12 cellular contexts compared by ENCODE assay signal in the genomic region with DNA sequence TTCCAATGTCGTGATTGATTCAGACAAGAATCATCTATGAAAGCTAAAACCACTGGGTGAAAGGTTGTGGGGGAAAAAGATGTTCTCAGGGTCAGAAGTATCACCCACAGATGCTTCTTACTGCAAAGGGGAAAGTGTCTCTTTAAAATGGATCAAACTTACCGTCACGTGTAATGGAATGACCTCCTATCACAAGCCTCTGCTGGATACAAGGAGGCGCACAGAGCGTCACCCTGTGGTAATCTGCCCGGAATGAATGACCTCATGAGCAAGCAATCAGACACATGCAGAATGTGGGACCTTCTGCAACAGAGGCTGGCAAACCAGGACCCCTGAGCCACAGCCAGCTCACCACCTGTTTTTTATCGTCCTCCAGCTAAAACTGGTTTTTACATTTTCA. TPM values are rescaled to one million over a fixed set of nuclear protein-coding genes. Genes with fewer than 3 reads are reported as not detected.
DNase-seq lines count a peak whose midpoint lies in the region; ATAC-seq and TF ChIP-seq lines count a peak whose summit lies in the region.
"Had no signal": no experiment of that assay in that cellular context is flagged by ENCODE, and none has a peak within 500 bp of the region (broad histone marks: within the 10 kb centered on the region; RNA-seq: fewer than 3 reads in every experiment).

No MANE protein-coding gene starts in this region.

- DNase-seq in HCT116 (ENCODE audit: low read depth, low spot score) = no peak
- peak; percentile 28 for DNase-seq in SK-N-SH
- DNase-seq in foreskin fibroblast = peak; percentile 69 to 88
- no peak for DNase-seq in NCI-H2227 (lab: John Stamatoyannopoulos, UW; ENCODE audit: unreplicated experiment)
- DNase-seq in omental fat pad (ENCODE audit: low spot score) = no peak
- no peak for DNase-seq in NCI-H2107 treated with DMSO at 0.1 percent for 48 hours (lab: John Stamatoyannopoulos, UW; ENCODE audit: unreplicated experiment)
- no peak for DNase-seq in amygdala (lab: John Stamatoyannopoulos, UW)
- DNase-seq: activated CD4-positive, alpha-beta T cell treated with anti-CD3 and anti-CD28 coated beads, Interleukin-2, amount 50 U/mL, for 1 hour; activated naive CD4-positive, alpha-beta T cell treated with anti-CD3 and anti-CD28 coated beads, Interleukin-2, amount 50 U/mL, for 16 hours; NCI-H1694; SIG-M5 had no signal

- H3K9me2 ChIP-seq in HCT116 (ENCODE audit: insufficient read depth) = no peaks in the 10 kb centered on the region
- no peaks in the 10 kb centered on the region for H3K9me2 ChIP-seq in SK-N-SH

- H2AFZ ChIP-seq in HCT116 (ENCODE audit: low read depth, low read length, poor library complexity, severe bottlenecking) = no peak overlapping the region
- H2AFZ ChIP-seq in SK-N-SH (ENCODE audit: low read depth) = no peak overlapping the region

- H3K9ac ChIP-seq in HCT116 (ENCODE audit: low read length) (no peak overlapping the region), SK-N-SH (no peak overlapping the region), skeletal muscle tissue (ENCODE audit: low read depth in 1 of 3, low read length in 3 of 3) (peak overlapping the region in 1 of 3 donors; percentile 44)

- BruUV-seq in HCT116 (replicated peaks; lab: Mats Ljungman, UMichigan) = no TSS peak

- H3K4me1 ChIP-seq in HCT116 (ENCODE audit: control insufficient read depth in 1 of 2, insufficient read depth in 2 of 2, low read length in 2 of 2) (no peaks in the 10 kb centered on the region), SK-N-SH (ENCODE audit: control insufficient read depth in 1 of 2, insufficient read depth in 2 of 2, low read depth in 1 of 2, low read length in 1 of 2) (peaks cover 0 to 3% of the 10 kb centered on the region in 2 experiments; a peak in 1 of 4 replicates), skeletal muscle tissue (ENCODE audit: control insufficient read depth in 3 of 3, insufficient read depth in 3 of 3, low read length in 3 of 3) (peaks cover 13 to 48% (median 32%) of the 10 kb centered on the region in 3 donors)

- ATAC-seq in HCT116 = peak; percentile 47; the same call in 1 of the 2 replicates
- ATAC-seq in omental fat pad (ENCODE audit: low FRiP score) = no peak

- H3K9me3 ChIP-seq in HCT116 (ENCODE audit: control insufficient read depth in 1 of 2, insufficient read depth in 1 of 2, low read depth in 1 of 2, low read length in 2 of 2) = no peaks in the 10 kb centered on the region
- no peaks in the 10 kb centered on the region for H3K9me3 ChIP-seq in SK-N-SH
- no peaks in the 10 kb centered on the region for H3K9me3 ChIP-seq in skeletal muscle tissue (ENCODE audit: control insufficient read depth in 3 of 3, low read length in 3 of 3)

- TF ChIP-seq CTCF in HCT116 (IDR thresholded peaks at IDR 0.05 in 2 of 3, conservative IDR thresholded peaks at IDR 0.05 in 1 of 3; ENCODE audit: borderline replicate concordance in 1 of 3, insufficient read depth in 1 of 3, low read depth in 2 of 3, low read length in 2 of 3) (no peak), SK-N-SH (IDR thresholded peaks at IDR 0.05) (no peak), foreskin fibroblast (IDR thresholded peaks at IDR 0.05; ENCODE audit: low read depth, low read length) (no peak), omental fat pad (IDR thresholded peaks at IDR 0.05) (no peak)

- no peak for TF ChIP-seq EP300 in SK-N-SH (IDR thresholded peaks at IDR 0.05; ENCODE audit: borderline replicate concordance in 1 of 2, low read depth in 1 of 2, low read length in 1 of 2)

- intact Hi-C loops in HCT116 (cut with micrococcal nuclease) = no loop called here

- CTCF ChIA-PET in HCT116 (lab: Charles Lee) = no interaction called here
- CTCF ChIA-PET in SK-N-SH (lab: Yijun Ruan, JAX) = interaction anchor here (1.4 kb wide), 2 partner anchors 9 kb away, joined by 3 to 4 read pairs; no protein-coding TSS in a partner anchor

- H3K27me3 ChIP-seq in HCT116 (ENCODE audit: insufficient read depth, low read length) = no peaks in the 10 kb centered on the region
- H3K27me3 ChIP-seq in SK-N-SH (ENCODE audit: insufficient read depth) = peaks cover 15% of the 10 kb centered on the region; the same call in 1 of the 2 replicates
- no peaks in the 10 kb centered on the region for H3K27me3 ChIP-seq in skeletal muscle tissue (ENCODE audit: control insufficient read depth in 3 of 3, insufficient read depth in 3 of 3, low read length in 3 of 3)

- H3K79me2 ChIP-seq in HCT116 (ENCODE audit: insufficient read depth, low read length) (no peaks in the 10 kb centered on the region), SK-N-SH (ENCODE audit: insufficient read depth) (no peaks in the 10 kb centered on the region)

- RAD21 ChIA-PET in HCT116 (lab: Charles Lee; ENCODE audit: low non-redundant PET in 1 of 2, low total read pairs in 2 of 2, uncharacterized antibody in 2 of 2, unreplicated experiment in 2 of 2) = no interaction called here

- no peak for TF ChIP-seq RAD21 in HCT116 (IDR thresholded peaks at IDR 0.05; ENCODE audit: low read depth)
- no peak for TF ChIP-seq RAD21 in SK-N-SH (IDR thresholded peaks at IDR 0.05; ENCODE audit: low read length)

- 46% methylated on average over 7 of the region's 7 CpGs for WGBS in SK-N-SH (ENCODE audit: low lambda C conversion rate)

- POLR2A ChIA-PET in HCT116 (lab: Charles Lee) (no interaction called here), SK-N-SH (lab: Yijun Ruan, JAX) (no interaction called here)

- H3K4me2 ChIP-seq in HCT116 (ENCODE audit: low read length) = no peak overlapping the region
- no peak overlapping the region for H3K4me2 ChIP-seq in SK-N-SH

- no peak overlapping the region for H3K27ac ChIP-seq in HCT116 (ENCODE audit: low read depth, low read length)
- no peak overlapping the region for H3K27ac ChIP-seq in SK-N-SH (ENCODE audit: low read depth in 2 of 2, low read length in 1 of 2)
- peak overlapping the region; percentile 59 for H3K27ac ChIP-seq in skeletal muscle tissue (ENCODE audit: low read depth, low read length)

- H4K20me1 ChIP-seq in HCT116 (ENCODE audit: insufficient read depth) = no peaks in the 10 kb centered on the region
- H4K20me1 ChIP-seq in SK-N-SH (ENCODE audit: insufficient read depth) = no peaks in the 10 kb centered on the region

- no peak overlapping the region for H3K4me3 ChIP-seq in HCT116 (replicated peaks in 1 of 2; ENCODE audit: low read depth in 1 of 2, low read length in 2 of 2)
- no peak overlapping the region for H3K4me3 ChIP-seq in SK-N-SH (ENCODE audit: low read depth in 2 of 2, low read length in 1 of 2)
- H3K4me3 ChIP-seq in foreskin fibroblast (ENCODE audit: low read depth in 1 of 2, low read length in 2 of 2) = no peak overlapping the region
- no peak overlapping the region for H3K4me3 ChIP-seq in skeletal muscle tissue (ENCODE audit: low read length in 3 of 3)

- no peak for TF ChIP-seq POLR2A in HCT116 (IDR thresholded peaks at IDR 0.05; ENCODE audit: borderline replicate concordance, extremely low read depth, insufficient read depth, insufficient read length)

- H3F3A ChIP-seq in SK-N-SH (replicated peaks; ENCODE audit: insufficient read depth) = no peaks in the 10 kb centered on the region

- H3K36me3 ChIP-seq in HCT116 (ENCODE audit: control insufficient read depth in 1 of 2, insufficient read depth in 2 of 2, low read length in 2 of 2) = no peaks in the 10 kb centered on the region
- H3K36me3 ChIP-seq in SK-N-SH (replicated peaks in 1 of 2; ENCODE audit: control insufficient read depth in 1 of 2, insufficient read depth in 2 of 2, low read length in 1 of 2) = no peaks in the 10 kb centered on the region
- no peaks in the 10 kb centered on the region for H3K36me3 ChIP-seq in skeletal muscle tissue (ENCODE audit: control insufficient read depth in 3 of 3, insufficient read depth in 3 of 3, low read length in 3 of 3)

TF ChIP-seq in SK-N-SH, 30 proteins besides CTCF, POLR2A, EP300 and RAD21:
- TF ChIP-seq FOXJ3 (CRISPR knock-in tag; IDR thresholded peaks at IDR 0.05) (no peak), YY1 (IDR thresholded peaks at IDR 0.05; ENCODE audit: low read depth) (no peak), ELF1 (IDR thresholded peaks at IDR 0.05) (no peak), RXRA (IDR thresholded peaks at IDR 0.05; ENCODE audit: borderline replicate concordance, low read depth) (no peak), USF2 (IDR thresholded peaks at IDR 0.05; ENCODE audit: borderline replicate concordance, low read depth, low read length) (no peak), PBX3 (IDR thresholded peaks at IDR 0.05) (0 out of 2 replicates have a peak, but pooled peaks have one; percentile 3)
- TF ChIP-seq, protein P1, sequence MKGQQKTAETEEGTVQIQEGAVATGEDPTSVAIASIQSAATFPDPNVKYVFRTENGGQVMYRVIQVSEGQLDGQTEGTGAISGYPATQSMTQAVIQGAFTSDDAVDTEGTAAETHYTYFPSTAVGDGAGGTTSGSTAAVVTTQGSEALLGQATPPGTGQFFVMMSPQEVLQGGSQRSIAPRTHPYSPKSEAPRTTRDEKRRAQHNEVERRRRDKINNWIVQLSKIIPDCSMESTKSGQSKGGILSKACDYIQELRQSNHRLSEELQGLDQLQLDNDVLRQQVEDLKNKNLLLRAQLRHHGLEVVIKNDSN (IDR thresholded peaks at IDR 0.05; ENCODE audit: borderline replicate concordance, low read depth) = peak; percentile 51; the same call in 1 of the 2 replicates

RNA-seq across cellular contexts. Expression of gene WIPF3, which starts 33.0 kb away (rescaled TPM):
- total RNA-seq in HCT116 (2021; ENCODE audit: unreplicated experiment) (8.6 TPM), skeletal muscle tissue (4.7 TPM), omental fat pad (1 to 10 TPM in 1 of 4 donors, under 1 TPM in 3; 0.19 to 1.6 (median 0.37) TPM)
- polyA plus RNA-seq in HCT116 (2012) = 6.2 and 6.4 TPM in 2 replicates
- 0.02 TPM in 2 replicates for polyA plus RNA-seq in SK-N-SH (2012; rRNA removed)
- 0.01 and 0.04 TPM in 2 replicates for polyA plus RNA-seq in SK-N-SH (2012; cell fraction: cytosol; rRNA removed)
- polyA plus RNA-seq in SK-N-SH (2012; cell fraction: nucleus; rRNA removed) = 0.02 TPM in 1 of 2 replicates, not detected in the other

Comparison
In these comparisons a context has a peak if more than half of its experiments do, and no peak if none do; other contexts are left out.
1. DNase-seq: peak in SK-N-SH (single experiment) and foreskin fibroblast (2 of 2); none in HCT116 (single experiment), NCI-H2227 (single experiment), omental fat pad (single experiment), NCI-H2107 treated with DMSO at 0.1 percent for 48 hours (single experiment) and amygdala (0 of 56).